Comparison of ENCODE assay signal across 8 cellular contexts in the genomic region with DNA sequence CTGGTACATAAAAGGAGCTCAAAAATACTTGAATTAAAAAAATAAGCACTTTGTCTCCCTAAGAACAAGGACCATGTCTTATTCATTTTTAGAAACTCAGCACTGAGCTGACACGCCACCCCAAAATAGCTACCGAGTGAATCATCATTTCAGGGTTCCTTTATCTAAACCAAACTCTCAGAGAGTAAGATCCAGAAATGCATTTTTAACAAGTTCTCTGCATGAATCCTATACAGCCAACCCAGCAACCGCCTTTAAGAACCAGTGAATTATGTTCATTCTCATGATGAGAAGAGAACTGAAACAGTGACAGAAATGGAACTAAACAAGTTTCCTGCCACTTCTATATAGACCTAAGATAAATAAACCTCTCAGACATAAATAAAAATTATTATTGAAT. TPM values are rescaled to one million over a fixed set of nuclear protein-coding genes. Genes with fewer than 3 reads are reported as not detected.
DNase-seq lines count a peak whose midpoint lies in the region; ATAC-seq and TF ChIP-seq lines count a peak whose summit lies in the region.

No MANE protein-coding gene starts in this region.

- H3K36me3 Mint-ChIP-seq in progenitor cell of endocrine pancreas (ENCODE audit: insufficient read depth) (peaks cover 3% of the 10 kb centered on the region), chondrocyte (ENCODE audit: low read depth) (peaks cover 2% of the 10 kb centered on the region), natural killer cell (no peaks in the 10 kb centered on the region)

- DNase-seq in choroid plexus epithelial cell (ENCODE audit: low read depth), result peak; percentile 81
- DNase-seq in progenitor cell of endocrine pancreas (ENCODE audit: low spot score, unreplicated experiment), result no peak
- DNase-seq in NCI-H1105 (lab: John Stamatoyannopoulos, UW), result no peak
- DNase-seq in chondrocyte (ENCODE audit: low spot score), result no peak
- no peak for DNase-seq in natural killer cell

- peak; percentile 84 for ATAC-seq in GM19395 (IDR thresholded peaks at IDR 0.05; ENCODE audit: unreplicated experiment)
- peak; percentile 72 for ATAC-seq in HG03175 (IDR thresholded peaks at IDR 0.05; ENCODE audit: unreplicated experiment)
- no peak for ATAC-seq in natural killer cell

- H3K27ac Mint-ChIP-seq in progenitor cell of endocrine pancreas, result no peak overlapping the region
- H3K27ac Mint-ChIP-seq in chondrocyte (ENCODE audit: unreplicated experiment), result no peak overlapping the region
- no peak overlapping the region for H3K27ac Mint-ChIP-seq in natural killer cell

- TF ChIP-seq CTCF in choroid plexus epithelial cell (conservative IDR thresholded peaks at IDR 0.05; ENCODE audit: low read depth, low read length) (no peak), progenitor cell of endocrine pancreas (IDR thresholded peaks at IDR 0.05; ENCODE audit: unreplicated experiment) (no peak), chondrocyte (IDR thresholded peaks at IDR 0.05) (no peak), natural killer cell (IDR thresholded peaks at IDR 0.05) (no peak)

- H3K4me3 Mint-ChIP-seq in progenitor cell of endocrine pancreas (ENCODE audit: low read depth) (no peak overlapping the region), chondrocyte (ENCODE audit: unreplicated experiment) (no peak overlapping the region), natural killer cell (no peak overlapping the region)

- H3K27me3 Mint-ChIP-seq in progenitor cell of endocrine pancreas, result peaks cover 3% of the 10 kb centered on the region
- no peaks in the 10 kb centered on the region for H3K27me3 Mint-ChIP-seq in chondrocyte (ENCODE audit: low read depth)
- H3K27me3 Mint-ChIP-seq in natural killer cell (ENCODE audit: low read depth in 2 of 2), result no peaks in the 10 kb centered on the region

- intact Hi-C loops in natural killer cell (cut with micrococcal nuclease), result no loop called here

- H3K4me1 Mint-ChIP-seq in progenitor cell of endocrine pancreas (ENCODE audit: low read depth), result peaks cover 17% of the 10 kb centered on the region
- peaks cover 17% of the 10 kb centered on the region for H3K4me1 Mint-ChIP-seq in chondrocyte (ENCODE audit: low read depth)
- peaks cover 0 to 11% of the 10 kb centered on the region in 2 donors for H3K4me1 Mint-ChIP-seq in natural killer cell

- H3K9me3 Mint-ChIP-seq in progenitor cell of endocrine pancreas (ENCODE audit: low read depth), result no peaks in the 10 kb centered on the region
- H3K9me3 Mint-ChIP-seq in chondrocyte (ENCODE audit: low read depth), result no peaks in the 10 kb centered on the region
- no peaks in the 10 kb centered on the region for H3K9me3 Mint-ChIP-seq in natural killer cell

- H3K4me3 ChIP-seq in GM08714 (ENCODE audit: low read length) (peak overlapping the region; percentile 58; the same call in 1 of the 2 replicates), choroid plexus epithelial cell (ENCODE audit: low read depth, low read length) (no peak overlapping the region)

RNA-seq across cellular contexts. Expression of a gene that starts 8.7 kb away (rescaled TPM):
- total RNA-seq in progenitor cell of endocrine pancreas, result 17.2 and 17.8 TPM in 2 replicates
- total RNA-seq in chondrocyte, result 15.3 to 19.1 TPM (median 17.7 TPM) in 3 replicates
- total RNA-seq in natural killer cell, result 10 to 100 TPM; 18.3 to 23.0 (median 18.8) TPM

Comparison
In these comparisons a context has a peak if more than half of its experiments do, and no peak if none do; other contexts are left out.
1. ATAC-seq: peak in GM19395 (single experiment) and HG03175 (single experiment); none in natural killer cell (0 of 3).